Comparison of ENCODE assay signal across 8 cellular contexts in the genomic region with DNA sequence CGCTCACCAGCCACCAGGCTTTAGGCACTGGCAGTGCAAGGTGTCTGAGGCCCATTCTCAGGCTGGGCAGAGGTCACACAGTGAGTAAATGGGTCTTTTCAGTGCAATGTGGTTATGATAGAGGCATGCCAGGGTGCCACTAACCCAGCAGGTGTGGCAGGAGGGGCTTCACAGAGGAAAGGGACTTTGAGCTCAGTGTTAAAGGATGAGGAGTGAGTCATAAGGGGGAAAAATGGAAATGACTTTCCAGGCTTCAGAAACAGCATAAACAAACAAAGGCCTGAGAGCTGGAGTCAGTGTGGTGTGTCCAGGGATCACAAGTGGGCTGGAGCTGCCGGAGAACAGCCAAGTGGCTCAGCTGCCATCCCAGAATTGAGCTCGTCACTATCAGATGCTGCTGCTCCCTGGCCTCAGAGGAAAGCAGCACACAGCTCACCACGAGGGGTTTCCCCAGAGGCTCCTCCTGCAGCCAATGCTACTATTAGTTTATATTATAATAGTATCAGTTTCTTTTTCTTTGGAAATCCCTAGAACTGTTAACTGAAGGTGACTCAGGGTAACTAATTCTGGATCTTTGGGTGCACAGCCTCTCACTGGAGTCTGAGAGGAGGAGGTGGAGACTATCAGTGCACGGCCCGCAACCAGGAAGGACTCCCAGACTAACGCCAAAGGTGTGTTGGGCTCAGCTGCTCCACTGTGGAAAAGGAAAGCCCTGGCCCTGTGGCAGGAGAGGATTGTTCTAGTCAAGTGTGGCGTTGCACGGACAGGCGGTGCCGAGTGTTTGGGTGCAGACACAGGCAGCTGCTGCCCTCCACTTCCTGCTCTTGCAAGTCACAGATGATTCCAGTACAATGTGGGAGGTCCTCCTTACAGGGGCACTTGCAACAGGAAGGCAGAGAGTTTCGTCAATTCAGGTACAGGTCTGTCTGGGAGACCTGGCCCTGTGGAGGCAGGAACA. TPM values are rescaled to one million over a fixed set of nuclear protein-coding genes. Genes with fewer than 3 reads are reported as not detected.
A peak's percentile ranks its signal among the peaks of the same experiment; 100 is the strongest.
DNase-seq lines count a peak whose midpoint lies in the region; ATAC-seq and TF ChIP-seq lines count a peak whose summit lies in the region.

No MANE protein-coding gene starts in this region.

- no peaks in the 10 kb centered on the region; the same call in none of the 2 replicates for H3K36me3 ChIP-seq in GM06990 (ENCODE audit: control insufficient read depth, insufficient read depth, low read length)
- H3K36me3 ChIP-seq in upper lobe of left lung, result peaks cover 3 to 18% (median 5%) of the 10 kb centered on the region in 4 donors

- DNase-seq in GM06990 (ENCODE audit: extremely low read depth, insufficient read length) (peak; percentile 73), H4 (ENCODE audit: low spot score) (peak; percentile 48), NCI-H2029 (lab: John Stamatoyannopoulos, UW) (peak; percentile 44), foreskin fibroblast (peak; percentile 80 to 88), pons (ENCODE audit: low spot score) (peak; percentile 86), upper lobe of left lung (peak in 1 of 2 donors; percentile 75), GF-D8 (lab: John Stamatoyannopoulos, UW) (no peak)
- DNase-seq in activated T-cell treated with anti-CD3 and anti-CD28 coated beads, Interleukin-2, amount 50 U/mL, for 1 hour, result peak; percentile 52

- TF ChIP-seq POLR2A in upper lobe of left lung (IDR thresholded peaks at IDR 0.05), result no peak

- TF ChIP-seq CTCF in GM06990 (IDR thresholded peaks at IDR 0.05; ENCODE audit: insufficient read depth, low read length, poor library complexity, severe bottlenecking) (no peak), foreskin fibroblast (IDR thresholded peaks at IDR 0.05; ENCODE audit: low read depth, low read length) (no peak), upper lobe of left lung (IDR thresholded peaks at IDR 0.05) (no peak)

- peak; percentile 77 to 79 for ATAC-seq in upper lobe of left lung (ENCODE audit: low FRiP score in 2 of 2)

- H3K27me3 ChIP-seq in GM06990 (replicated peaks; ENCODE audit: control insufficient read depth, insufficient read depth, low read length) (no peaks in the 10 kb centered on the region), upper lobe of left lung (no peaks in the 10 kb centered on the region)

- peak overlapping the region; percentile 64 to 81 (median 74) for H3K27ac ChIP-seq in upper lobe of left lung

- peaks cover 14 to 21% (median 16%) of the 10 kb centered on the region in 4 donors for H3K4me1 ChIP-seq in upper lobe of left lung

- H3K4me3 ChIP-seq in GM06990 (replicated peaks; ENCODE audit: low read depth, low read length), result peak overlapping the region; percentile 39
- no peak overlapping the region for H3K4me3 ChIP-seq in foreskin fibroblast (ENCODE audit: low read depth in 1 of 2, low read length in 2 of 2)
- H3K4me3 ChIP-seq in upper lobe of left lung, result peak overlapping the region in 1 of 4 donors; percentile 27

- peak in 1 of 4 donors; percentile 25 for TF ChIP-seq EP300 in upper lobe of left lung (IDR thresholded peaks at IDR 0.05)

- WGBS in upper lobe of left lung, 2 donors, result 21 to 28% methylated on average over 9 to 12 of the region's 12 CpGs

- H3K9me3 ChIP-seq in upper lobe of left lung, result no peaks in the 10 kb centered on the region

RNA-seq across cellular contexts. Expression of gene DHRS12, which starts 39.5 kb away (rescaled TPM):
- total RNA-seq in H4 (2014; rRNA removed; shearing (Covaris generic)), result 0.27 and 2.7 TPM in 2 replicates
- 10 to 100 TPM; 11.7 to 19.1 (median 17.6) TPM for total RNA-seq in upper lobe of left lung
